ENCODE assay signal across 15 cellular contexts in the genomic region with DNA sequence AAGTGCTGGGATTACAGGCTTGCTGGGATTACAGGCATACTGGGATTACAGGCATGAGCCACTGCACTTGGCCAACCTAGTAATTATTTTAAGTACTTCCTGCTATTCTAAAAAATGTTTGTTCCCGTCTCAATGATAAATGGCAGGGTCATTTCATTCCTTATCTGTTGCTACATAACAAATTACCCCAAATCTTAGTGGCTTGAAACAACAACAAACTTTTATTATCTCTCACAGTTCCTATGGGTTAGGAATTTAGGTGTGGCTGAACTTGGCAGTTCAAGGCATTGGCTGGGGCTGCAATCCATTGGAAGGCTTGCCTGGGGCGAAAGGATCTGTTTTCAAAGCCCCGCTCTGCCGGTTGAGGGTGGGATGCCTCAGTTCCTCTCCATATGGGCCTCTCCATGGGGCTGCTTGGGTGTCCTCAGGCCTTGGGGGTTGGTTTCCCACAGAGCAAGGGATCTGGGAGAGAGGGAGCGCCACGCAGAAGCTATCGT. TPM values are rescaled to one million over a fixed set of nuclear protein-coding genes. Genes with fewer than 3 reads are reported as not detected.
DNase-seq lines count a peak whose midpoint lies in the region; ATAC-seq, FAIRE-seq and TF ChIP-seq lines count a peak whose summit lies in the region.
"Not testable (repeated sequence)": the region's sequence is repeated elsewhere in the genome, so short reads cannot be mapped to it uniquely, and the experiment has no call there.
"Had no signal": no experiment of that assay in that cellular context is flagged by ENCODE, and none has a peak within 500 bp of the region (broad histone marks: within the 10 kb centered on the region; RNA-seq: fewer than 3 reads in every experiment).

No MANE protein-coding gene starts in this region.

- not testable (repeated sequence) for H3K4me1 Mint-ChIP-seq in astrocyte (ENCODE audit: low read depth, unreplicated experiment)

- intact Hi-C loops in pancreas (cut with DNase I): not testable (repeated sequence)

- H3K36me3 ChIP-seq in astrocyte (ENCODE audit: insufficient read depth, low read length); pancreas; small intestine (ENCODE audit: control insufficient read depth in 2 of 2, insufficient read depth in 2 of 2, low read length in 2 of 2): not testable (repeated sequence)

- H3K9me3 Mint-ChIP-seq in astrocyte (ENCODE audit: unreplicated experiment): not testable (repeated sequence)

- H3K79me2 ChIP-seq in astrocyte (ENCODE audit: insufficient read depth, low read length): peaks cover 26% of the 10 kb centered on the region

- H3K27me3 Mint-ChIP-seq in astrocyte (ENCODE audit: low read depth, unreplicated experiment): not testable (repeated sequence)

- not testable (repeated sequence) for H3K27me3 ChIP-seq in astrocyte (ENCODE audit: insufficient read depth, low read length); pancreas; small intestine (ENCODE audit: control insufficient read depth in 2 of 2, insufficient read depth in 2 of 2, low read length in 2 of 2)

- H3K36me3 Mint-ChIP-seq in astrocyte (ENCODE audit: low read depth, unreplicated experiment): not testable (repeated sequence)

- FAIRE-seq in astrocyte (lab: Jason Lieb, UNC); pancreas (lab: Jason Lieb, UNC); small intestine (lab: Jason Lieb, UNC): not testable (repeated sequence)

- not testable (repeated sequence) for H3K4me1 ChIP-seq in astrocyte (ENCODE audit: insufficient read depth, low read length); pancreas; small intestine (ENCODE audit: control insufficient read depth in 2 of 2, insufficient read depth in 1 of 2, low read depth in 1 of 2, low read length in 1 of 2)

- not testable (repeated sequence) for H3K27ac Mint-ChIP-seq in astrocyte (ENCODE audit: unreplicated experiment)

- ATAC-seq in pancreas: peak; percentile 49 to 76 (median 62)

- H3K9ac ChIP-seq in astrocyte (ENCODE audit: low read length): not testable (repeated sequence)

- 70 to 74% methylated on average over 7 of the region's 7 CpGs for WGBS in pancreas, 2 donors
- 64 to 78% (median 69%) methylated on average over 7 of the region's 7 CpGs for WGBS in small intestine, 3 donors

- not testable (repeated sequence) for H3K27ac ChIP-seq in astrocyte (ENCODE audit: low read depth, low read length)
- peak overlapping the region; percentile 42 to 67 (median 46) for H3K27ac ChIP-seq in pancreas
- peak overlapping the region in 1 of 2 donors; percentile 31 for H3K27ac ChIP-seq in small intestine (ENCODE audit: low read depth in 1 of 2, low read length in 1 of 2)

- not testable (repeated sequence) for H2AFZ ChIP-seq in astrocyte (ENCODE audit: low read depth, low read length)

- H3K4me3 ChIP-seq in astrocyte (ENCODE audit: insufficient read depth, low read depth, low read length); pancreas; small intestine (ENCODE audit: low read depth in 1 of 2, low read length in 2 of 2): not testable (repeated sequence)

- DNase-seq in EL (peak; percentile 9), NCI-H2227 treated with DMSO at 0.1 percent for 48 hours (lab: John Stamatoyannopoulos, UW) (peak; percentile 6), NOMO-1 treated with dmso at 0.1 percent for 144 hours (lab: John Stamatoyannopoulos, UW; ENCODE audit: unreplicated experiment) (peak; percentile 12), astrocyte (ENCODE audit: low read depth) (peak; percentile 56), islet precursor cell (peak; percentile 77), pancreas (peak in 1 of 6 donors; percentile 22), small intestine (peak; percentile 66)

- H3K4me3 Mint-ChIP-seq in astrocyte (ENCODE audit: unreplicated experiment): not testable (repeated sequence)

- peaks cover 50% of the 10 kb centered on the region for H4K20me1 ChIP-seq in astrocyte (ENCODE audit: insufficient read depth, low read length)

- H3K9me3 ChIP-seq in astrocyte (ENCODE audit: insufficient read depth, low read depth, low read length); pancreas; small intestine (ENCODE audit: control insufficient read depth, low read depth): not testable (repeated sequence)

- not testable (repeated sequence) for TF ChIP-seq CTCF in astrocyte (IDR thresholded peaks at IDR 0.05; ENCODE audit: insufficient read depth, low read depth, low read length); pancreas (IDR thresholded peaks at IDR 0.05)

- H3K4me2 ChIP-seq in astrocyte (ENCODE audit: low read length): not testable (repeated sequence)

RNA-seq across cellular contexts. Expression of a gene that starts 42.8 kb away (rescaled TPM):
- total RNA-seq in astrocyte (not detected in 2 replicates), pancreas (not detected)
- polyA plus RNA-seq in pancreas (under 1 TPM; 0.08 to 0.09 TPM), small intestine (under 1 TPM in 1 of 3 donors, not detected in 2; 0.06 TPM)
- total RNA-seq: Calu3; CD8-positive, alpha-beta T cell; Daoy; H1; IMR-90; M059J; Peyer's patch had no signal
- polyA plus RNA-seq: H1, IMR-90 had no signal

RNA-seq across cellular contexts. Expression of a gene that starts 45.0 kb away (rescaled TPM):
- total RNA-seq in astrocyte (not detected in 2 replicates), pancreas (under 1 TPM in 2 of 6 donors, not detected in 4; 0.22 to 0.34 TPM)
- polyA plus RNA-seq in pancreas (under 1 TPM in 1 of 2 donors, not detected in 1; 0.09 TPM), small intestine (1 to 10 TPM in 1 of 3 donors, under 1 TPM in 2; 0.45 to 1.2 (median 0.81) TPM)
- total RNA-seq: Calu3, Daoy, H1, IMR-90, M059J, SJCRH30 had no signal
- polyA plus RNA-seq: IMR-90 had no signal
